In the genomic region with DNA sequence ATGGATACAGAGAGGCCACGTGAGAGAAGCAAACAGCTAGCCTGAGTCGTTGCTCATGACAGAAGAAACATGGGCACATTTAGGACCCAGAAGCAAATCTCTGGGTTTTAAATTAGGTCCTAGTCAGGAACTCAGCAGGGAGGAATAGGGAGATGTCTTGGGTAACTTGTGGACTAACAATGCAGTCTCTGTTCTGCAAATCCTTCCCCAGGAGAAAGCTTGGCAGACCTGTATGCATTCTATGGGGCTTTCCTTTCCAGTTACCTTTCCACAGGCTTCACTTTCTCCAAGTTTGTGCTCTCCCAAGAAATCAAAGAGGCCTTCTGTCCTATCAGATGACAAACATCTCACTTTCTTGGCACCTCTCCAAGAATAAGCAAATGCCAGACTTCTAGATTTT, we compare ENCODE assay signal across 18 cellular contexts. TPM values are rescaled to one million over a fixed set of nuclear protein-coding genes. Genes with fewer than 3 reads are reported as not detected.
DNase-seq lines count a peak whose midpoint lies in the region; ATAC-seq and TF ChIP-seq lines count a peak whose summit lies in the region.
"Had no signal": no experiment of that assay in that cellular context is flagged by ENCODE, and none has a peak within 500 bp of the region (broad histone marks: within the 10 kb centered on the region; RNA-seq: fewer than 3 reads in every experiment).

No MANE protein-coding gene starts in this region.

- H3K27ac Mint-ChIP-seq in CD8-positive, alpha-beta T cell, result no peak overlapping the region

- peak; percentile 64 for DNase-seq in A172 (ENCODE audit: low spot score)
- DNase-seq in iPS DF 19.7 (ENCODE audit: low read depth, low spot score), result peak; percentile 90
- no peak for DNase-seq in NCI-H2081 (lab: John Stamatoyannopoulos, UW)
- no peak for DNase-seq in CD8-positive, alpha-beta T cell
- DNase-seq in nucleus accumbens (lab: John Stamatoyannopoulos, UW), result no peak
- DNase-seq: activated CD4-positive, alpha-beta T cell treated with anti-CD3 and anti-CD28 coated beads for 1 hour; activated T-cell treated with anti-CD3 and anti-CD28 coated beads, Interleukin-2, amount 50 U/mL, for 4 hours; amniotic stem cell; effector memory CD4-positive, alpha-beta T cell; GM23248; NCI-H1417 treated with DMSO at 0.1 percent for 48 hours; NCI-H82; posterior cingulate gyrus; stimulated activated CD4-positive, alpha-beta T cell treated with anti-CD3 and anti-CD28 coated beads, Interleukin-1b, Interleukin-23, amount 100 ng/mL, for 48 hours; uterus had no signal

- no peaks in the 10 kb centered on the region for H3K27me3 Mint-ChIP-seq in CD8-positive, alpha-beta T cell (ENCODE audit: low read depth)

- CTCF ChIA-PET in CD8-positive, alpha-beta T cell (lab: Charles Lee), result no interaction called here

- no peaks in the 10 kb centered on the region for H3K36me3 Mint-ChIP-seq in CD8-positive, alpha-beta T cell

- peak overlapping the region; percentile 79 for H3K27ac ChIP-seq in HUES48 (ENCODE audit: low read depth, low read length)
- H3K27ac ChIP-seq in CD8-positive, alpha-beta T cell (ENCODE audit: low read depth, low read length), result no peak overlapping the region
- H3K27ac ChIP-seq: GM23248, uterus had no signal

- no peak for TF ChIP-seq CTCF in CD8-positive, alpha-beta T cell (IDR thresholded peaks at IDR 0.05)

- no peaks in the 10 kb centered on the region for H3K27me3 ChIP-seq in HUES48 (ENCODE audit: control insufficient read depth, insufficient read depth, low read length)
- no peaks in the 10 kb centered on the region for H3K27me3 ChIP-seq in CD8-positive, alpha-beta T cell (ENCODE audit: insufficient read depth, low read length)
- H3K27me3 ChIP-seq: uterus had no signal

- H3K36me3 ChIP-seq in HUES48 (ENCODE audit: control insufficient read depth, insufficient read depth, low read length), result no peaks in the 10 kb centered on the region
- no peaks in the 10 kb centered on the region for H3K36me3 ChIP-seq in CD8-positive, alpha-beta T cell (ENCODE audit: insufficient read depth, low read length)
- H3K36me3 ChIP-seq: uterus had no signal

- H3K4me1 ChIP-seq in HUES48 (ENCODE audit: control insufficient read depth, insufficient read depth, low read length), result peaks cover 37% of the 10 kb centered on the region
- H3K4me1 ChIP-seq in CD8-positive, alpha-beta T cell (ENCODE audit: insufficient read depth, low read length), result no peaks in the 10 kb centered on the region
- H3K4me1 ChIP-seq: uterus had no signal

- H3K4me1 Mint-ChIP-seq in CD8-positive, alpha-beta T cell (ENCODE audit: low read depth), result no peaks in the 10 kb centered on the region

- no peaks in the 10 kb centered on the region for H3K9me3 Mint-ChIP-seq in CD8-positive, alpha-beta T cell
- H3K9me3 Mint-ChIP-seq: activated T-cell treated with anti-CD3 and anti-CD28 coated beads, Interleukin-2, amount 50 U/mL, for 4 hours had no signal

- H3K4me3 Mint-ChIP-seq in CD8-positive, alpha-beta T cell, result no peak overlapping the region
- H3K4me3 Mint-ChIP-seq: activated T-cell treated with anti-CD3 and anti-CD28 coated beads, Interleukin-2, amount 50 U/mL, for 4 hours had no signal

- no peaks in the 10 kb centered on the region for H3K9me3 ChIP-seq in HUES48 (ENCODE audit: control insufficient read depth, insufficient read depth, low read length)
- H3K9me3 ChIP-seq in CD8-positive, alpha-beta T cell (ENCODE audit: low read length), result no peaks in the 10 kb centered on the region
- H3K9me3 ChIP-seq: uterus had no signal

- ATAC-seq in SK-N-SH treated with all-trans-retinoic acid at 6 μM for 48 hours (peak; percentile 51), GM21390 (IDR thresholded peaks at IDR 0.05; ENCODE audit: unreplicated experiment) (no peak)
- ATAC-seq in CD8-positive, alpha-beta T cell, result no peak
- ATAC-seq: activated T-cell treated with anti-CD3 and anti-CD28 coated beads, Interleukin-2, amount 50 U/mL, for 4 hours had no signal

- intact Hi-C loops in CD8-positive, alpha-beta T cell (cut with DNase I, micrococcal nuclease), result no loop called here

- no peak overlapping the region for H3K4me3 ChIP-seq in HUES48 (ENCODE audit: low read depth, low read length)
- H3K4me3 ChIP-seq in CD8-positive, alpha-beta T cell (ENCODE audit: low read depth, low read length), result no peak overlapping the region
- H3K4me3 ChIP-seq: GM23248, uterus had no signal

- no peak overlapping the region for H3K9ac ChIP-seq in HUES48 (ENCODE audit: low read depth, low read length)
- H3K9ac ChIP-seq: GM23248 had no signal

- POLR2A ChIA-PET in CD8-positive, alpha-beta T cell (lab: Charles Lee), result no interaction called here

TF ChIP-seq in SK-N-SH treated with all-trans-retinoic acid at 6 μM for 48 hours, 23 proteins besides CTCF, POLR2A, EP300 and RAD21 (continues in another document):
- TF ChIP-seq ZNF565 (CRISPR knock-in tag; conservative IDR thresholded peaks at IDR 0.05; ENCODE audit: low read depth) (no peak), ZC3H10 (CRISPR knock-in tag; IDR thresholded peaks at IDR 0.05) (no peak), RARB (CRISPR knock-in tag; IDR thresholded peaks at IDR 0.05) (no peak), ZNF8 (CRISPR knock-in tag; IDR thresholded peaks at IDR 0.05) (no peak), CSDC2 (CRISPR knock-in tag; IDR thresholded peaks at IDR 0.05) (no peak), GLIS3 (CRISPR knock-in tag; IDR thresholded peaks at IDR 0.05) (no peak), PPARA (CRISPR knock-in tag; IDR thresholded peaks at IDR 0.05; ENCODE audit: borderline replicate concordance) (no peak), ZNF70 (CRISPR knock-in tag; IDR thresholded peaks at IDR 0.05) (no peak), ISL1 (CRISPR knock-in tag; IDR thresholded peaks at IDR 0.05) (no peak), TOX (CRISPR knock-in tag; IDR thresholded peaks at IDR 0.05; ENCODE audit: borderline replicate concordance) (no peak), TCF4 (CRISPR knock-in tag; IDR thresholded peaks at IDR 0.05; ENCODE audit: borderline replicate concordance) (no peak), OSR1 (CRISPR knock-in tag; IDR thresholded peaks at IDR 0.05) (no peak), ZFP30 (CRISPR knock-in tag; IDR thresholded peaks at IDR 0.05) (no peak)
- TF ChIP-seq, protein P1, sequence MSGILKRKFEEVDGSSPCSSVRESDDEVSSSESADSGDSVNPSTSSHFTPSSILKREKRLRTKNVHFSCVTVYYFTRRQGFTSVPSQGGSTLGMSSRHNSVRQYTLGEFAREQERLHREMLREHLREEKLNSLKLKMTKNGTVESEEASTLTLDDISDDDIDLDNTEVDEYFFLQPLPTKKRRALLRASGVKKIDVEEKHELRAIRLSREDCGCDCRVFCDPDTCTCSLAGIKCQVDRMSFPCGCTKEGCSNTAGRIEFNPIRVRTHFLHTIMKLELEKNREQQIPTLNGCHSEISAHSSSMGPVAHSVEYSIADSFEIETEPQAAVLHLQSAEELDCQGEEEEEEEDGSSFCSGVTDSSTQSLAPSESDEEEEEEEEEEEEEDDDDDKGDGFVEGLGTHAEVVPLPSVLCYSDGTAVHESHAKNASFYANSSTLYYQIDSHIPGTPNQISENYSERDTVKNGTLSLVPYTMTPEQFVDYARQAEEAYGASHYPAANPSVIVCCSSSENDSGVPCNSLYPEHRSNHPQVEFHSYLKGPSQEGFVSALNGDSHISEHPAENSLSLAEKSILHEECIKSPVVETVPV (CRISPR knock-in tag; IDR thresholded peaks at IDR 0.05), result no peak
- TF ChIP-seq, protein P2, sequence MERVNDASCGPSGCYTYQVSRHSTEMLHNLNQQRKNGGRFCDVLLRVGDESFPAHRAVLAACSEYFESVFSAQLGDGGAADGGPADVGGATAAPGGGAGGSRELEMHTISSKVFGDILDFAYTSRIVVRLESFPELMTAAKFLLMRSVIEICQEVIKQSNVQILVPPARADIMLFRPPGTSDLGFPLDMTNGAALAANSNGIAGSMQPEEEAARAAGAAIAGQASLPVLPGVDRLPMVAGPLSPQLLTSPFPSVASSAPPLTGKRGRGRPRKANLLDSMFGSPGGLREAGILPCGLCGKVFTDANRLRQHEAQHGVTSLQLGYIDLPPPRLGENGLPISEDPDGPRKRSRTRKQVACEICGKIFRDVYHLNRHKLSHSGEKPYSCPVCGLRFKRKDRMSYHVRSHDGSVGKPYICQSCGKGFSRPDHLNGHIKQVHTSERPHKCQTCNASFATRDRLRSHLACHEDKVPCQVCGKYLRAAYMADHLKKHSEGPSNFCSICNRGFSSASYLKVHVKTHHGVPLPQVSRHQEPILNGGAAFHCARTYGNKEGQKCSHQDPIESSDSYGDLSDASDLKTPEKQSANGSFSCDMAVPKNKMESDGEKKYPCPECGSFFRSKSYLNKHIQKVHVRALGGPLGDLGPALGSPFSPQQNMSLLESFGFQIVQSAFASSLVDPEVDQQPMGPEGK (CRISPR knock-in tag; IDR thresholded peaks at IDR 0.05; ENCODE audit: borderline replicate concordance), result no peak
- TF ChIP-seq, protein P3, sequence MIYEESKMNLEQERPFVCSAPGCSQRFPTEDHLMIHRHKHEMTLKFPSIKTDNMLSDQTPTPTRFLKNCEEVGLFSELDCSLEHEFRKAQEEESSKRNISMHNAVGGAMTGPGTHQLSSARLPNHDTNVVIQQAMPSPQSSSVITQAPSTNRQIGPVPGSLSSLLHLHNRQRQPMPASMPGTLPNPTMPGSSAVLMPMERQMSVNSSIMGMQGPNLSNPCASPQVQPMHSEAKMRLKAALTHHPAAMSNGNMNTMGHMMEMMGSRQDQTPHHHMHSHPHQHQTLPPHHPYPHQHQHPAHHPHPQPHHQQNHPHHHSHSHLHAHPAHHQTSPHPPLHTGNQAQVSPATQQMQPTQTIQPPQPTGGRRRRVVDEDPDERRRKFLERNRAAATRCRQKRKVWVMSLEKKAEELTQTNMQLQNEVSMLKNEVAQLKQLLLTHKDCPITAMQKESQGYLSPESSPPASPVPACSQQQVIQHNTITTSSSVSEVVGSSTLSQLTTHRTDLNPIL (CRISPR knock-in tag; IDR thresholded peaks at IDR 0.05; ENCODE audit: low read depth), result no peak

RNA-seq across cellular contexts. Expression of gene PLCB4, which starts 47.2 kb away (rescaled TPM):
- 22.7 and 26.8 TPM in 2 replicates for total RNA-seq in A172 (2014; rRNA removed; shearing (Covaris generic))
- not detected for total RNA-seq in CD8-positive, alpha-beta T cell

Comparison
In these comparisons a context has a peak if more than half of its experiments do, and no peak if none do; other contexts are left out.
1. DNase-seq: peak in A172 (single experiment) and iPS DF 19.7 (single experiment); none in NCI-H2081 (0 of 2), CD8-positive, alpha-beta T cell (0 of 7) and nucleus accumbens (0 of 56).
2. RNA of gene PLCB4, which starts 47.2 kb away (total RNA-seq): 22.7 to 26.8 TPM in A172; not detected in CD8-positive, alpha-beta T cell; every median in the first group is over 10 times any median in the second.